ENCODE assay signal across 16 cellular contexts in genomic region chr10:85927952-85928677, GRCh38.
DNase-seq lines count a peak whose midpoint lies in the region; FAIRE-seq and TF ChIP-seq lines count a peak whose summit lies in the region.
"Had no signal": no experiment of that assay in that cellular context is flagged by ENCODE, and none has a peak within 500 bp of the region (broad histone marks: within the 10 kb centered on the region; RNA-seq: fewer than 3 reads in every experiment).

No MANE protein-coding gene starts in this region.

- no peak overlapping the region for H3K4me3 ChIP-seq in bronchial epithelial cell (ENCODE audit: low read depth, low read length)
- H3K4me3 ChIP-seq: lung had no signal

- DNase-seq in 8988T = peak; percentile 20
- peak; percentile 18 for DNase-seq in H4 (ENCODE audit: low spot score)
- DNase-seq in bronchial epithelial cell (ENCODE audit: low read depth) = peak; percentile 84
- DNase-seq in iPS-NIHi7 (ENCODE audit: extremely low spot score) = peak; percentile 9
- no peak for DNase-seq in MV-4-11 (lab: John Stamatoyannopoulos, UW)
- no peak for DNase-seq in NOMO-1 treated with dmso at 0.1 percent for 144 hours (lab: John Stamatoyannopoulos, UW; ENCODE audit: unreplicated experiment)
- no peak for DNase-seq in SKM-1 (lab: John Stamatoyannopoulos, UW; ENCODE audit: unreplicated experiment)
- no peak for DNase-seq in activated CD8-positive, alpha-beta memory T cell treated with anti-CD3 and anti-CD28 coated beads, Interleukin-2, amount 50 U/mL, for 48 hours
- DNase-seq: activated effector memory CD4-positive, alpha-beta T cell treated with anti-CD3 and anti-CD28 coated beads, Interleukin-2, amount 50 U/mL, for 16 hours; central memory CD4-positive, alpha-beta T cell; effector memory CD8-positive, alpha-beta T cell; H7; natural killer cell; NCI-H187 treated with DMSO at 0.1 percent for 48 hours; NCI-H524 treated with DMSO at 0.1 percent for 48 hours had no signal

- no peaks in the 10 kb centered on the region for H3K27me3 ChIP-seq in bronchial epithelial cell (ENCODE audit: control insufficient read depth, insufficient read depth, low read length)

- no peak for FAIRE-seq in bronchial epithelial cell (lab: Jason Lieb, UNC)

- no peaks in the 10 kb centered on the region for H3K36me3 ChIP-seq in bronchial epithelial cell (ENCODE audit: control insufficient read depth, insufficient read depth, low read length)

- TF ChIP-seq CTCF in bronchial epithelial cell (IDR thresholded peaks at IDR 0.05; ENCODE audit: insufficient read depth, low read length, severe bottlenecking) = no peak

Comparison
In these comparisons a context has a peak if more than half of its experiments do, and no peak if none do; other contexts are left out.
1. DNase-seq: peak in 8988T (single experiment), H4 (single experiment), bronchial epithelial cell (single experiment) and iPS-NIHi7 (single experiment); none in MV-4-11 (single experiment), NOMO-1 treated with dmso at 0.1 percent for 144 hours (single experiment), SKM-1 (single experiment) and activated CD8-positive, alpha-beta memory T cell treated with anti-CD3 and anti-CD28 coated beads, Interleukin-2, amount 50 U/mL, for 48 hours (single experiment).